28 cellular contexts compared by ENCODE assay signal in the genomic region with DNA sequence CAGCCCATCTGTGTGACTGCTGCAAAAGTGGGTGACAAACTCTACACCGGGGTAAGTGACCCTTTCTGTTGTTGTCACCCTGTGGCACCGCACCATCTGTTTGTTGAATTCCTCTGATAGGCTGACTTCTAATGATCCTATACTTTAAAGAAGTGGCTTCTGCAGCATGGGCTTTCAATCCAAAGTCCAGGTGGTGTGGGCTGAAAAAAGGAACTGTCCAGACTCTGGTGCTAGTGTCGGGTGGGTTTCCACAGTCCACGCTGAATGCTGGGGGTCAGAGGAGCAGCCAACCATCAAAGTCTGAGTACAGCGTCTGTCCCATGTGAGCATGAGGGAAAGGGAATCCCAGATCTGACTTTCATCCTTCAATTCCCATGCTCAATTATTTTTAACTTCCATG.
"Had no signal": no experiment of that assay in that cellular context is flagged by ENCODE, and none has a peak within 500 bp of the region (broad histone marks: within the 10 kb centered on the region; RNA-seq: fewer than 3 reads in every experiment).

No MANE protein-coding gene starts in this region.

- H2AFZ ChIP-seq: hepatocyte had no signal

- H3K27me3 ChIP-seq: esophagus muscularis mucosa, hepatocyte, left lung, pancreas, stomach, thyroid gland, vagina had no signal

- DNase-seq: dermis blood vessel endothelial cell; effector memory CD4-positive, alpha-beta T cell; foreskin keratinocyte; heart left ventricle; kidney; left lung; mesenchymal stem cell; midbrain; naive thymus-derived CD8-positive, alpha-beta T cell; nephron progenitor cell; pancreas; stimulated activated CD4-positive, alpha-beta T cell treated with anti-CD3 and anti-CD28 coated beads, Interleukin-12 subunit alpha, Interleukin-12 subunit beta, amount 100 ng/mL, for 4 hours; stimulated activated CD4-positive, alpha-beta T cell treated with anti-CD3 and anti-CD28 coated beads, Interleukin-1b, Interleukin-23, amount 100 ng/mL, for 48 hours; stimulated activated CD4-positive, alpha-beta T cell treated with anti-CD3 and anti-CD28 coated beads, Interleukin-4, amount 100 ng/mL, for 24 hours; stimulated activated naive CD4-positive, alpha-beta T cell treated with Interleukin-2 at 50 U/mL for 16 hours; stomach; thyroid gland; trophoblast cell had no signal

- H3K4me1 ChIP-seq: esophagus muscularis mucosa, foreskin keratinocyte, gastroesophageal sphincter, left lung, pancreas, thyroid gland, vagina had no signal

- H3K36me3 Mint-ChIP-seq: stimulated activated effector memory CD8-positive, alpha-beta T cell treated with anti-CD3 and anti-CD28 coated beads, Interleukin-12 subunit alpha, Interleukin-12 subunit beta, amount 100 ng/mL, for 72 hours had no signal

- H3K4me2 ChIP-seq: hepatocyte, smooth muscle cell had no signal

- FAIRE-seq: endothelial cell of umbilical vein, kidney, pancreas had no signal

- H3K79me2 ChIP-seq: hepatocyte had no signal

- H3K27ac Mint-ChIP-seq: naive thymus-derived CD8-positive, alpha-beta T cell; nephron progenitor cell; stimulated activated effector memory CD8-positive, alpha-beta T cell treated with anti-CD3 and anti-CD28 coated beads, Interleukin-12 subunit alpha, Interleukin-12 subunit beta, amount 100 ng/mL, for 72 hours had no signal

- H3K4me3 ChIP-seq: coronary artery, esophagus muscularis mucosa, gastroesophageal sphincter, heart left ventricle, hepatocyte, left lung, pancreas, smooth muscle cell, stomach, thyroid gland, vagina had no signal

- H3K27ac ChIP-seq: coronary artery, esophagus muscularis mucosa, foreskin keratinocyte, gastroesophageal sphincter, heart left ventricle, hepatocyte, left lung, neutrophil, pancreas, stomach, thyroid gland, vagina had no signal

- H3K4me3 Mint-ChIP-seq: naive thymus-derived CD8-positive, alpha-beta T cell; nephron progenitor cell; stimulated activated effector memory CD8-positive, alpha-beta T cell treated with anti-CD3 and anti-CD28 coated beads, Interleukin-12 subunit alpha, Interleukin-12 subunit beta, amount 100 ng/mL, for 72 hours had no signal

- H3K9me3 ChIP-seq: neutrophil, pancreas, thyroid gland, vagina had no signal

- H3K36me3 ChIP-seq: esophagus muscularis mucosa, gastroesophageal sphincter, heart left ventricle, left lung, neutrophil, pancreas, stomach, thyroid gland, vagina had no signal

- ATAC-seq: foreskin keratinocyte; gastroesophageal sphincter; heart left ventricle; left lung; naive thymus-derived CD8-positive, alpha-beta T cell; pancreas; sciatic nerve; stimulated activated effector memory CD8-positive, alpha-beta T cell treated with anti-CD3 and anti-CD28 coated beads, Interleukin-12 subunit alpha, Interleukin-12 subunit beta, amount 100 ng/mL, for 72 hours had no signal
